Comparison of ENCODE assay signal across 13 cellular contexts in genomic region chr4:55549888-55550287, GRCh38. TPM values are rescaled to one million over a fixed set of nuclear protein-coding genes. Genes with fewer than 3 reads are reported as not detected.
A peak's percentile ranks its signal among the peaks of the same experiment; 100 is the strongest.
DNase-seq lines count a peak whose midpoint lies in the region; TF ChIP-seq lines count a peak whose summit lies in the region.
"Had no signal": no experiment of that assay in that cellular context is flagged by ENCODE, and none has a peak within 500 bp of the region (broad histone marks: within the 10 kb centered on the region; RNA-seq: fewer than 3 reads in every experiment).

No MANE protein-coding gene starts in this region.

- H3K9me3 ChIP-seq in HEK293 (ENCODE audit: control insufficient read depth, insufficient read depth, low read depth, low read length), result no peaks in the 10 kb centered on the region
- no peaks in the 10 kb centered on the region for H3K9me3 ChIP-seq in adipocyte (ENCODE audit: control insufficient read depth, low read length)
- H3K9me3 ChIP-seq in Karpas-422 (ENCODE audit: low read length), result no peaks in the 10 kb centered on the region
- H3K9me3 ChIP-seq: heart left ventricle had no signal

- H3K9ac ChIP-seq in adipocyte (ENCODE audit: low read length) (no peak overlapping the region), Karpas-422 (ENCODE audit: low read length) (no peak overlapping the region)

- in situ Hi-C loops in G401 (cut with HindIII; ENCODE audit: low sequenced_read_pairs), result loop anchor here (5.0 kb wide), 1 partner anchor 93 kb away; no protein-coding TSS in a partner anchor

- H3K4me2 ChIP-seq in Karpas-422 (ENCODE audit: low read depth, low read length, poor library complexity, severe bottlenecking), result no peak overlapping the region

- H3K4me1 ChIP-seq in HEK293 (ENCODE audit: control insufficient read depth, insufficient read depth, low read length), result no peaks in the 10 kb centered on the region
- H3K4me1 ChIP-seq in adipocyte (ENCODE audit: control insufficient read depth, insufficient read depth, low read length), result peaks cover 17% of the 10 kb centered on the region
- peaks cover 26% of the 10 kb centered on the region for H3K4me1 ChIP-seq in Karpas-422 (ENCODE audit: low read length)

- no peak overlapping the region for H2AFZ ChIP-seq in Karpas-422 (ENCODE audit: low read length)

- no peak overlapping the region for H3K4me3 ChIP-seq in BJ (ENCODE audit: low read depth, low read length)
- H3K4me3 ChIP-seq in HEK293 (ENCODE audit: low read depth, low read length), result no peak overlapping the region
- H3K4me3 ChIP-seq in adipocyte (ENCODE audit: low read length), result no peak overlapping the region
- H3K4me3 ChIP-seq in kidney epithelial cell (ENCODE audit: low read depth, low read length), result no peak overlapping the region
- no peak overlapping the region for H3K4me3 ChIP-seq in Karpas-422 (ENCODE audit: low read length)
- H3K4me3 ChIP-seq: heart left ventricle had no signal

- no peaks in the 10 kb centered on the region for H3K79me2 ChIP-seq in Karpas-422 (ENCODE audit: low read length)

- DNase-seq in BJ (ENCODE audit: low read depth) (peak; percentile 72), adipocyte (ENCODE audit: low read depth) (peak; percentile 62), kidney epithelial cell (ENCODE audit: low read depth) (peak; percentile 48), G401 (ENCODE audit: low spot score) (no peak), activated gamma-delta T cell (lab: John Stamatoyannopoulos, UW) (no peak), medulla oblongata (ENCODE audit: extremely low spot score) (no peak), Karpas-422 (no peak)
- DNase-seq: cortex of kidney, heart left ventricle, MM.1S had no signal

- H3K27me3 ChIP-seq in BJ (ENCODE audit: control insufficient read depth, insufficient read depth, low read length), result no peaks in the 10 kb centered on the region
- no peaks in the 10 kb centered on the region for H3K27me3 ChIP-seq in adipocyte (replicated peaks; ENCODE audit: control insufficient read depth, insufficient read depth, low read length)
- H3K27me3 ChIP-seq in kidney epithelial cell (ENCODE audit: control insufficient read depth, insufficient read depth, low read length), result no peaks in the 10 kb centered on the region
- H3K27me3 ChIP-seq in Karpas-422 (ENCODE audit: low read length), result 0 out of 2 replicates have a peak, but pooled peaks cover 2% of the 10 kb centered on the region
- H3K27me3 ChIP-seq: heart left ventricle had no signal

- H3K36me3 ChIP-seq in BJ (ENCODE audit: control insufficient read depth, insufficient read depth, low read length), result no peaks in the 10 kb centered on the region
- H3K36me3 ChIP-seq in HEK293 (ENCODE audit: control insufficient read depth in 2 of 2, insufficient read depth in 1 of 2, low read length in 2 of 2), result no peaks in the 10 kb centered on the region
- no peaks in the 10 kb centered on the region for H3K36me3 ChIP-seq in adipocyte (ENCODE audit: control insufficient read depth, insufficient read depth, low read length, severe bottlenecking)
- H3K36me3 ChIP-seq in kidney epithelial cell (ENCODE audit: control insufficient read depth, insufficient read depth, low read length), result no peaks in the 10 kb centered on the region
- no peaks in the 10 kb centered on the region for H3K36me3 ChIP-seq in Karpas-422 (ENCODE audit: insufficient read depth, low read length)
- H3K36me3 ChIP-seq: heart left ventricle had no signal

- H3K27ac ChIP-seq in HEK293 (ENCODE audit: extremely low read depth, low read depth, low read length) (no peak overlapping the region), Karpas-422 (ENCODE audit: low read length) (no peak overlapping the region)
- H3K27ac ChIP-seq: heart left ventricle had no signal

- TF ChIP-seq CTCF in BJ (IDR thresholded peaks at IDR 0.05; ENCODE audit: insufficient read depth, low read depth, low read length), result no peak
- no peak for TF ChIP-seq CTCF in HEK293 (tag by site-specific recombination; IDR thresholded peaks at IDR 0.05)
- TF ChIP-seq CTCF in kidney epithelial cell (IDR thresholded peaks at IDR 0.05; ENCODE audit: insufficient read depth, low read length, poor library complexity, severe bottlenecking), result no peak

- CTCF ChIA-PET in BJ (lab: Yijun Ruan, JAX) (interaction anchor here (1.0 to 1.7 kb wide), 8 partner anchors 50 to 237 kb away, joined by 3 to 8 read pairs (median 3); partner anchors contain the start of gene SRD5A3), HEK293 (lab: Yijun Ruan, JAX) (interaction anchor here (0.7 to 1.3 kb wide), 3 partner anchors 105 to 197 kb away, joined by 3 to 5 read pairs (median 3); no protein-coding TSS in a partner anchor)

- POLR2A ChIA-PET in BJ (lab: Charles Lee), result no interaction called here
- POLR2A ChIA-PET in HEK293 (lab: Yijun Ruan, JAX), result no interaction called here

- peaks cover 4% of the 10 kb centered on the region; the same call in 1 of the 2 replicates for H4K20me1 ChIP-seq in Karpas-422 (ENCODE audit: insufficient read depth, low read depth, low read length)

- no peaks in the 10 kb centered on the region for H3K9me2 ChIP-seq in Karpas-422 (replicated peaks; ENCODE audit: insufficient read depth, low read length)

TF ChIP-seq in HEK293, 187 proteins besides CTCF, POLR2A, EP300 and RAD21:
- 0 out of 2 replicates have a peak, but pooled peaks have one; percentile 31 for TF ChIP-seq ZNF660 (tag by site-specific recombination; IDR thresholded peaks at IDR 0.05)
- TF ChIP-seq WT1 (tag by site-specific recombination; IDR thresholded peaks at IDR 0.05), result no peak
- peak; percentile 82 for TF ChIP-seq ZNF664 (tag by site-specific recombination; IDR thresholded peaks at IDR 0.05)
- peak; percentile 54; the same call in 1 of the 2 replicates for TF ChIP-seq OSR2 (tag by site-specific recombination; IDR thresholded peaks at IDR 0.05)
- no peak for TF ChIP-seq ZNF121 (tag by site-specific recombination; IDR thresholded peaks at IDR 0.05)
- no peak for TF ChIP-seq SETDB1 (IDR thresholded peaks at IDR 0.05; ENCODE audit: insufficient read length, low read length)
- TF ChIP-seq, protein P1, sequence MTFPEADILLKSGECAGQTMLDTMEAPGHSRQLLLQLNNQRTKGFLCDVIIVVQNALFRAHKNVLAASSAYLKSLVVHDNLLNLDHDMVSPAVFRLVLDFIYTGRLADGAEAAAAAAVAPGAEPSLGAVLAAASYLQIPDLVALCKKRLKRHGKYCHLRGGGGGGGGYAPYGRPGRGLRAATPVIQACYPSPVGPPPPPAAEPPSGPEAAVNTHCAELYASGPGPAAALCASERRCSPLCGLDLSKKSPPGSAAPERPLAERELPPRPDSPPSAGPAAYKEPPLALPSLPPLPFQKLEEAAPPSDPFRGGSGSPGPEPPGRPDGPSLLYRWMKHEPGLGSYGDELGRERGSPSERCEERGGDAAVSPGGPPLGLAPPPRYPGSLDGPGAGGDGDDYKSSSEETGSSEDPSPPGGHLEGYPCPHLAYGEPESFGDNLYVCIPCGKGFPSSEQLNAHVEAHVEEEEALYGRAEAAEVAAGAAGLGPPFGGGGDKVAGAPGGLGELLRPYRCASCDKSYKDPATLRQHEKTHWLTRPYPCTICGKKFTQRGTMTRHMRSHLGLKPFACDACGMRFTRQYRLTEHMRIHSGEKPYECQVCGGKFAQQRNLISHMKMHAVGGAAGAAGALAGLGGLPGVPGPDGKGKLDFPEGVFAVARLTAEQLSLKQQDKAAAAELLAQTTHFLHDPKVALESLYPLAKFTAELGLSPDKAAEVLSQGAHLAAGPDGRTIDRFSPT (tag by site-specific recombination; IDR thresholded peaks at IDR 0.05), result peak; percentile 51; the same call in 1 of the 2 replicates
- TF ChIP-seq ZNF629 (tag by site-specific recombination; IDR thresholded peaks at IDR 0.05), result 0 out of 2 replicates have a peak, but pooled peaks have one; percentile 24
- peak; percentile 63; the same call in 1 of the 2 replicates for TF ChIP-seq FEZF1 (tag by site-specific recombination; IDR thresholded peaks at IDR 0.05)
- peak; percentile 52; the same call in 1 of the 2 replicates for TF ChIP-seq SP7 (tag by site-specific recombination; IDR thresholded peaks at IDR 0.05)
- 0 out of 2 replicates have a peak, but pooled peaks have one; percentile 28 for TF ChIP-seq HOXD13 (CRISPR knock-in tag; IDR thresholded peaks at IDR 0.05; ENCODE audit: borderline replicate concordance)
- TF ChIP-seq ZNF335 (tag by site-specific recombination; conservative IDR thresholded peaks at IDR 0.05), result no peak
- TF ChIP-seq ZNF473 (tag by site-specific recombination; IDR thresholded peaks at IDR 0.05), result no peak
- TF ChIP-seq PRDM6 (tag by site-specific recombination; IDR thresholded peaks at IDR 0.05), result peak; percentile 92
- peak; percentile 75 for TF ChIP-seq ZNF843 (tag by site-specific recombination; IDR thresholded peaks at IDR 0.05)

RNA-seq across cellular contexts. Expression of gene CLOCK, which starts 3.2 kb away (rescaled TPM):
- 14.5 and 21.2 TPM in 2 replicates for polyA plus RNA-seq in BJ (2011; rRNA removed)
- 36.3 and 43.8 TPM in 2 replicates for polyA minus RNA-seq in BJ (2011; rRNA and poly(A)+ RNA removed)
- 13.0 and 14.4 TPM in 2 replicates for total RNA-seq in kidney epithelial cell
- total RNA-seq in G401 (2014; rRNA removed; shearing (Covaris generic)), result 9.9 and 14.3 TPM in 2 replicates
- total RNA-seq in Karpas-422 (2014; rRNA removed; shearing (Covaris generic); ENCODE audit: low replicate concordance), result 1.4 and 2.3 TPM in 2 replicates

RNA-seq across cellular contexts. Expression of gene PDCL2, which starts 42.2 kb away (rescaled TPM):
- polyA plus RNA-seq in BJ (2011; rRNA removed), result not detected in 2 replicates
- polyA minus RNA-seq in BJ (2011; rRNA and poly(A)+ RNA removed), result not detected in 2 replicates
- not detected in 2 replicates for total RNA-seq in kidney epithelial cell
- total RNA-seq in G401 (2014; rRNA removed; shearing (Covaris generic)), result not detected in 2 replicates
- not detected in 2 replicates for total RNA-seq in Karpas-422 (2014; rRNA removed; shearing (Covaris generic); ENCODE audit: low replicate concordance)
- total RNA-seq: heart left ventricle; mesothelial cell of epicardium; T-helper 2 cell treated with Interferon-gamma antibody and Interleukin-4, amounts not matched to agents 100 ng/mL and 5 ng/mL, for 36 hours had no signal
- polyA plus RNA-seq: heart left ventricle had no signal

Comparison
In these comparisons a context has a peak if more than half of its experiments do, and no peak if none do; other contexts are left out.
1. DNase-seq: peak in BJ (single experiment), adipocyte (single experiment) and kidney epithelial cell (single experiment); none in G401 (single experiment), activated gamma-delta T cell (single experiment), medulla oblongata (single experiment) and Karpas-422 (single experiment).